Comparison of ENCODE assay signal across 8 cellular contexts in the genomic region with DNA sequence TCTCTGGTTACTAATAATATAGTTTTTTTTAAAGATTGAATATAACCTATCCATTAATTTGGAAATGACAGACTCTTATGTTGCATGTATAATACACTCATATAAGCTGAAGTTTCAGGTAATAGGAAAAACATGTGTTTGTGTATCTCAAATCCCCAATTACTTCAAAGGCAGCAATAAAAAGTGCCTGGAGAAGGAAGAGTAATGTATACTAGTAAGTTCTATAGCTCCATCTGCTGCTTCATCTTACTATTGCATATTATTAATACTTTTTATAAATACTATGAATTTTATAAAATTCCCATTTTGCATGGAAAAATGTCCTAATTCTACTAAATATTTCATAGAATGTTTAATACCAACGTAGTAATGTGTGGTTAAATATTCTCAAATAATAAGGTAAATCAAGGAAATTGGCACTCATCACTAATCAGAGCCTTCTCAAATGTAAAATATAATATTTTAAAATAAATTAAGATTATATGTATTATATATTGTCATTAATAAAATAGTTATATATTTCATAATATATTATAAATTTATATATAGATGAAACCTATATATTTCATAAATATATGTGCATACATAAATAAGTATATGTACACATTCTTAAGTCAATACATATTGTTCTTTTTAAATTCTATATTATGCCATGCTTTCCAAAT.
DNase-seq lines count a peak whose midpoint lies in the region; ATAC-seq and TF ChIP-seq lines count a peak whose summit lies in the region.

No MANE protein-coding gene starts in this region.

- ATAC-seq in HG03097 (IDR thresholded peaks at IDR 0.05; ENCODE audit: low FRiP score, unreplicated experiment), result no peak

- POLR2A ChIA-PET in BJ (lab: Charles Lee), result no interaction called here

- DNase-seq in BJ (ENCODE audit: low read depth) (no peak), LNCaP clone FGC (ENCODE audit: low read depth) (no peak), SW480 (ENCODE audit: low spot score) (peak; percentile 87), hepatic stellate cell (ENCODE audit: low spot score) (peak; percentile 7), cerebellar nuclear complex (lab: John Stamatoyannopoulos, UW) (no peak), OCI-M2 (lab: John Stamatoyannopoulos, UW; ENCODE audit: unreplicated experiment) (no peak)
- no peak for DNase-seq in activated CD4-positive, alpha-beta T cell treated with anti-CD3 and anti-CD28 coated beads for 4 hours

- H3K4me3 ChIP-seq in BJ (ENCODE audit: low read depth, low read length), result no peak overlapping the region
- no peak overlapping the region for H3K4me3 ChIP-seq in LNCaP clone FGC (ENCODE audit: low read depth, low read length)

- H3K36me3 ChIP-seq in BJ (ENCODE audit: control insufficient read depth, insufficient read depth, low read length), result no peaks in the 10 kb centered on the region

- no peaks in the 10 kb centered on the region for H3K27me3 ChIP-seq in BJ (ENCODE audit: control insufficient read depth, insufficient read depth, low read length)

- TF ChIP-seq CTCF in BJ (IDR thresholded peaks at IDR 0.05; ENCODE audit: insufficient read depth, low read depth, low read length), result peak; percentile 43
- TF ChIP-seq CTCF in LNCaP clone FGC (IDR thresholded peaks at IDR 0.05; ENCODE audit: control insufficient read depth, extremely low read depth, insufficient read depth), result peak; percentile 23; the same call in 1 of the 2 replicates

- CTCF ChIA-PET in BJ (lab: Yijun Ruan, JAX), result interaction anchor here (0.6 to 3.4 kb wide), 17 partner anchors 9 to 767 kb away, joined by 3 to 27 read pairs (median 4); a partner anchor contains a TSS

Comparison
In these comparisons a context has a peak if more than half of its experiments do, and no peak if none do; other contexts are left out.
1. DNase-seq: peak in SW480 (single experiment) and hepatic stellate cell (single experiment); none in BJ (single experiment), LNCaP clone FGC (single experiment), cerebellar nuclear complex (0 of 2), OCI-M2 (single experiment) and activated CD4-positive, alpha-beta T cell treated with anti-CD3 and anti-CD28 coated beads for 4 hours (0 of 2).